In genomic region chr9:134642385-134643181, GRCh38 we compare ENCODE assay signal across 10 cellular contexts. TPM values are rescaled to one million over a fixed set of nuclear protein-coding genes. Genes with fewer than 3 reads are reported as not detected.
DNase-seq lines count a peak whose midpoint lies in the region; ATAC-seq and TF ChIP-seq lines count a peak whose summit lies in the region.
"Had no signal": no experiment of that assay in that cellular context is flagged by ENCODE, and none has a peak within 500 bp of the region (broad histone marks: within the 10 kb centered on the region; RNA-seq: fewer than 3 reads in every experiment).

No MANE protein-coding gene starts in this region.

- H3K4me2 ChIP-seq in BLaER1 treated with 17β-estradiol and CSF1 and Interleukin-3, amounts not matched to agents 10 nM and 100 nM: peak overlapping the region; percentile 97 to 100 (median 100)

- POLR2A ChIA-PET in T-cell (lab: Charles Lee): no interaction called here

- no peaks in the 10 kb centered on the region for H3K9me3 ChIP-seq in BLaER1 treated with 17β-estradiol and CSF1 and Interleukin-3, amounts not matched to agents 10 nM and 100 nM (replicated peaks in 1 of 11)
- H3K9me3 ChIP-seq in cardiac muscle cell (ENCODE audit: low read depth): no peaks in the 10 kb centered on the region

- peaks cover 24 to 84% (median 79%) of the 10 kb centered on the region in 10 experiments for H3K4me1 ChIP-seq in BLaER1 treated with 17β-estradiol and CSF1 and Interleukin-3, amounts not matched to agents 10 nM and 100 nM
- H3K4me1 ChIP-seq in cardiac muscle cell (ENCODE audit: low read depth): peaks cover 26% of the 10 kb centered on the region

- H4K20me1 ChIP-seq in BLaER1 treated with 17β-estradiol and CSF1 and Interleukin-3, amounts not matched to agents 10 nM and 100 nM: peaks cover 0 to 54% (median 45%) of the 10 kb centered on the region in 11 experiments; a peak in 18 of 22 replicates

- peaks cover 17 to 33% of the 10 kb centered on the region in 2 donors for H3K27me3 Mint-ChIP-seq in T-cell

- peaks cover 0 to 4% (median 0%) of the 10 kb centered on the region in 11 experiments; a peak in 4 of 22 replicates for H3K36me3 ChIP-seq in BLaER1 treated with 17β-estradiol and CSF1 and Interleukin-3, amounts not matched to agents 10 nM and 100 nM
- no peaks in the 10 kb centered on the region for H3K36me3 ChIP-seq in cardiac muscle cell

- peak overlapping the region; percentile 65 to 90 (median 80) for H3K4me3 ChIP-seq in BLaER1 treated with 17β-estradiol and CSF1 and Interleukin-3, amounts not matched to agents 10 nM and 100 nM
- H3K4me3 ChIP-seq in cardiac muscle cell: peak overlapping the region; percentile 86

- peak overlapping the region in 8 of 11 experiments; percentile 53 to 87 (median 78); a peak in 15 of 22 replicates for H3K27ac ChIP-seq in BLaER1 treated with 17β-estradiol and CSF1 and Interleukin-3, amounts not matched to agents 10 nM and 100 nM
- no peak overlapping the region for H3K27ac ChIP-seq in cardiac muscle cell

- TF ChIP-seq CTCF in cardiac muscle cell (IDR thresholded peaks at IDR 0.05; ENCODE audit: low read depth, low read length): peak; percentile 66

- no peak for DNase-seq in T-cell
- peak; percentile 58 to 91 for DNase-seq in cardiac muscle cell (ENCODE audit: low read depth in 1 of 2, low spot score in 1 of 2)
- DNase-seq in posterior vena cava (ENCODE audit: low spot score): peak; percentile 90
- DNase-seq in DMS53 treated with DMSO at 0.1 percent for 48 hours (lab: John Stamatoyannopoulos, UW; ENCODE audit: unreplicated experiment): no peak
- DNase-seq in T-helper 2 cell: no peak
- DNase-seq in NCI-H2029 treated with DMSO at 0.1 percent for 48 hours (lab: John Stamatoyannopoulos, UW): no peak
- DNase-seq: NCI-H748 treated with DMSO at 0.1 percent for 48 hours had no signal

- H3K4me3 Mint-ChIP-seq in T-cell: peak overlapping the region; percentile 36 to 50 (median 38)
- H3K4me3 Mint-ChIP-seq: dendritic cell treated with granulocyte-macrophage colony-stimulating factor and Interleukin-4, amounts not matched to agents 40 ng/mL and 50 ng/mL, for 4 days had no signal

- H3K36me3 Mint-ChIP-seq in T-cell: no peaks in the 10 kb centered on the region

- H3K4me1 Mint-ChIP-seq in T-cell: peaks cover 0 to 3% (median 2%) of the 10 kb centered on the region in 3 donors

- H3K27ac Mint-ChIP-seq in T-cell: peak overlapping the region in 1 of 2 donors; percentile 31
- H3K27ac Mint-ChIP-seq: dendritic cell treated with granulocyte-macrophage colony-stimulating factor and Interleukin-4, amounts not matched to agents 40 ng/mL and 50 ng/mL, for 4 days had no signal

- CTCF ChIA-PET in T-cell (lab: Charles Lee): no interaction called here

- ATAC-seq in T-cell (replicated peaks in 1 of 4) (no peak), HG03196 (IDR thresholded peaks at IDR 0.05; ENCODE audit: unreplicated experiment) (no peak)

- peaks cover 0 to 74% (median 0%) of the 10 kb centered on the region in 11 experiments; a peak in 9 of 22 replicates for H3K27me3 ChIP-seq in BLaER1 treated with 17β-estradiol and CSF1 and Interleukin-3, amounts not matched to agents 10 nM and 100 nM
- no peaks in the 10 kb centered on the region for H3K27me3 ChIP-seq in cardiac muscle cell

- intact Hi-C loops in posterior vena cava (cut with DNase I): loop anchor here in 1 of 2 donors (5.0 to 10.0 kb wide), 2 partner anchors 188 to 780 kb away; no protein-coding TSS in a partner anchor

- peak overlapping the region in 10 of 11 experiments; percentile 70 to 93 (median 81); a peak in 19 of 22 replicates for H3K9ac ChIP-seq in BLaER1 treated with 17β-estradiol and CSF1 and Interleukin-3, amounts not matched to agents 10 nM and 100 nM

- no peaks in the 10 kb centered on the region for H3K9me3 Mint-ChIP-seq in T-cell
- H3K9me3 Mint-ChIP-seq: dendritic cell treated with granulocyte-macrophage colony-stimulating factor and Interleukin-4, amounts not matched to agents 40 ng/mL and 50 ng/mL, for 4 days had no signal

RNA-seq across cellular contexts. Expression of gene COL5A1, which starts 1.0 kb away (rescaled TPM):
- total RNA-seq in T-cell (1 to 10 TPM in 4 of 5 donors, under 1 TPM in 1; 0.18 to 2.3 (median 1.7) TPM), cardiac muscle cell (75.5 and 129 TPM in 2 replicates), posterior vena cava (100 to 1,000 TPM in 1 of 2 donors, 10 to 100 TPM in 1; 71.1 to 196 TPM)
- 34.5 and 50.7 TPM in 2 replicates for polyA plus RNA-seq in cardiac muscle cell

Comparison
In these comparisons a context has a peak if more than half of its experiments do, and no peak if none do; other contexts are left out.
1. DNase-seq: peak in cardiac muscle cell (2 of 2) and posterior vena cava (single experiment); none in T-cell (0 of 34), DMS53 treated with DMSO at 0.1 percent for 48 hours (single experiment), T-helper 2 cell (0 of 5) and NCI-H2029 treated with DMSO at 0.1 percent for 48 hours (single experiment).
2. RNA of gene COL5A1, which starts 1.0 kb away (total RNA-seq): 71.1 to 196 TPM in posterior vena cava and 75.5 to 129 TPM in cardiac muscle cell; 0.18 to 2.3 TPM in T-cell; every median in the first group is over 10 times any median in the second.